8 cellular contexts compared by ENCODE assay signal in the genomic region with DNA sequence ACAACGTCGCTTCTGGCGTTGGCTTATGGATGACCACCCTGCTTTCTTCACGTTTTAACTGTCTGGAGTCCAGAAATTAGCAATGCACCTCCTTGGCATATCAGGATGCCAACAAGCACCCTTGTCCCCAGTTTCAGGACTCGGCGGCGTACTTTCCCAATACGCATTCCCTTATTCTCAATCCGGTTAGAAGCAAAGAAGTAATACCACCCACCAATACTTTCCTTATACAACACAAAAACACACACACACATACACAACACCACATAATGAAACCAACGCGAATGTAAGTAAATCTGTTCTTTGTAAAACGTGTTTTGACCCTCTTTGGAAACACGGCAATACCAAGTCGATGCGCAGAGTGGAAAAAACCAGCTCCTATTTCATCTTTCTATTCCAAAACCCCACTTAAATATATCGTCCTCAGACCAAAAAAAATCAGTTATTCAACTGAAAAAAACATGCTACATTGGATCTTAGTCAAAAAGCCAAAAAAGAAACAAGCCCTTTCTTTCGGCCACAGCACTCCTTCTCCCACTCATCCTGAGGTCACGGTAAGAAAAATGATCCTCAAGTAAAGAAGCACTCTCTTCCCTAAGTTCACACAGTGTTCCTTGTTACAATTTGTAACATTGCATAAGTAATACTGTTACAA. TPM values are rescaled to one million over a fixed set of nuclear protein-coding genes. Genes with fewer than 3 reads are reported as not detected.
DNase-seq lines count a peak whose midpoint lies in the region; ATAC-seq and TF ChIP-seq lines count a peak whose summit lies in the region.

No MANE protein-coding gene starts in this region.

- no peaks in the 10 kb centered on the region for H3K9me2 ChIP-seq in PC-9 (ENCODE audit: insufficient read depth)

- intact Hi-C loops in PC-9 (cut with micrococcal nuclease; ENCODE audit: unreplicated experiment) (loop anchor here (1.0 kb wide), 2 partner anchors 21 to 116 kb away; a partner anchor contains a TSS), gastrocnemius medialis (cut with DNase I; ENCODE audit: low total_unique reads) (loop anchor here (1.0 to 5.0 kb wide), 2 partner anchors 22 to 410 kb away; a partner anchor contains a TSS)

- TF ChIP-seq EP300 in Ishikawa (IDR thresholded peaks at IDR 0.05; ENCODE audit: borderline replicate concordance): peak; percentile 47; the same call in 1 of the 2 replicates

- H3K27me3 ChIP-seq in DND-41 (ENCODE audit: insufficient read depth, low read length, poor library complexity): no peaks in the 10 kb centered on the region
- no peaks in the 10 kb centered on the region for H3K27me3 ChIP-seq in PC-9 (ENCODE audit: insufficient read depth, low read depth)
- H3K27me3 ChIP-seq in right atrium auricular region: no peaks in the 10 kb centered on the region
- H3K27me3 ChIP-seq in gastrocnemius medialis: no peaks in the 10 kb centered on the region

- peak overlapping the region; percentile 98 for H3K9ac ChIP-seq in DND-41 (ENCODE audit: low read depth, low read length)

- H3F3A ChIP-seq in PC-9 (ENCODE audit: insufficient read depth, low read depth): peaks cover 50% of the 10 kb centered on the region

- peak; percentile 82 for DNase-seq in DND-41
- DNase-seq in PC-9: peak; percentile 46 to 97
- peak; percentile 75 for DNase-seq in amniotic stem cell (lab: John Stamatoyannopoulos, UW)
- DNase-seq in right atrium auricular region (ENCODE audit: low spot score): no peak
- DNase-seq in gastrocnemius medialis: no peak

- TSS peak; percentile 98 for BruUV-seq in PC-9 (replicated peaks; lab: Mats Ljungman, UMichigan)

- TF ChIP-seq CTCF in DND-41 (IDR thresholded peaks at IDR 0.05; ENCODE audit: borderline replicate concordance, extremely low read depth, low read length, poor library complexity, severe bottlenecking) (no peak), PC-9 (conservative IDR thresholded peaks at IDR 0.05) (no peak), right atrium auricular region (IDR thresholded peaks at IDR 0.05) (no peak), gastrocnemius medialis (IDR thresholded peaks at IDR 0.05 in 4 of 5, conservative IDR thresholded peaks at IDR 0.05 in 1 of 5) (no peak)

- H3K27ac ChIP-seq in DND-41 (ENCODE audit: low read length) (peak overlapping the region; percentile 97), PC-9 (peak overlapping the region; percentile 100), right atrium auricular region (peak overlapping the region; percentile 99 to 100), gastrocnemius medialis (peak overlapping the region; percentile 95 to 100 (median 97))

- no peak for TF ChIP-seq POLR2A in gastrocnemius medialis (IDR thresholded peaks at IDR 0.05)

- peaks cover 50% of the 10 kb centered on the region for H3K4me1 ChIP-seq in DND-41 (ENCODE audit: insufficient read depth, low read length)
- H3K4me1 ChIP-seq in PC-9 (replicated peaks; ENCODE audit: insufficient read depth): peaks cover 43% of the 10 kb centered on the region
- H3K4me1 ChIP-seq in right atrium auricular region: peaks cover 0 to 36% of the 10 kb centered on the region in 2 donors
- H3K4me1 ChIP-seq in gastrocnemius medialis: peaks cover 15 to 24% of the 10 kb centered on the region in 2 donors

- H3K36me3 ChIP-seq in DND-41 (ENCODE audit: insufficient read depth, low read length): no peaks in the 10 kb centered on the region
- no peaks in the 10 kb centered on the region for H3K36me3 ChIP-seq in PC-9 (ENCODE audit: low read depth)
- H3K36me3 ChIP-seq in right atrium auricular region: no peaks in the 10 kb centered on the region
- no peaks in the 10 kb centered on the region for H3K36me3 ChIP-seq in gastrocnemius medialis

- ATAC-seq in DND-41 (ENCODE audit: insufficient read depth, low read depth) (peak; percentile 68), GM21526 (IDR thresholded peaks at IDR 0.05; ENCODE audit: low FRiP score, unreplicated experiment) (peak; percentile 29), gastrocnemius medialis (peak; percentile 18 to 25), HG03571 (IDR thresholded peaks at IDR 0.05; ENCODE audit: unreplicated experiment) (no peak)

- in situ Hi-C loops in gastrocnemius medialis (cut with MboI; ENCODE audit: low sequenced_read_pairs in 4 of 4): no loop called here

- H4K20me1 ChIP-seq in DND-41 (ENCODE audit: insufficient read depth, low read length): no peaks in the 10 kb centered on the region
- H4K20me1 ChIP-seq in PC-9 (ENCODE audit: insufficient read depth): no peaks in the 10 kb centered on the region

- POLR2A ChIA-PET in PC-9 (lab: Charles Lee; ENCODE audit: unreplicated experiment): interaction anchor here (0.5 to 2.4 kb wide), 32 partner anchors 9 to 1273 kb away, joined by 3 to 71 read pairs (median 6); a partner anchor contains a TSS

- TF ChIP-seq RAD21 in Ishikawa (IDR thresholded peaks at IDR 0.05; ENCODE audit: low read depth): no peak

- H3K79me2 ChIP-seq in DND-41 (ENCODE audit: insufficient read depth, low read length): 0 out of 2 replicates have a peak, but pooled peaks cover 5% of the 10 kb centered on the region
- H3K79me2 ChIP-seq in PC-9 (ENCODE audit: low read depth): peaks cover 27% of the 10 kb centered on the region

- no peaks in the 10 kb centered on the region for H3K9me3 ChIP-seq in DND-41 (ENCODE audit: insufficient read depth, low read length, severe bottlenecking)
- no peaks in the 10 kb centered on the region for H3K9me3 ChIP-seq in PC-9 (ENCODE audit: insufficient read depth, low read depth)
- no peaks in the 10 kb centered on the region for H3K9me3 ChIP-seq in right atrium auricular region
- no peaks in the 10 kb centered on the region for H3K9me3 ChIP-seq in gastrocnemius medialis

- peak overlapping the region; percentile 82 for H3K4me2 ChIP-seq in DND-41 (ENCODE audit: insufficient read depth, low read length)
- peak overlapping the region; percentile 93 for H3K4me2 ChIP-seq in PC-9

- H3K4me3 ChIP-seq in DND-41 (ENCODE audit: low read depth in 1 of 2, low read length in 2 of 2): peak overlapping the region; percentile 35 to 80; a peak in 3 of 4 replicates
- peak overlapping the region; percentile 61; the same call in 1 of the 2 replicates for H3K4me3 ChIP-seq in PC-9
- peak overlapping the region; percentile 45 to 62 for H3K4me3 ChIP-seq in right atrium auricular region
- H3K4me3 ChIP-seq in gastrocnemius medialis: peak overlapping the region; percentile 59 to 78 (median 66)

- CTCF ChIA-PET in PC-9 (lab: Charles Lee): interaction anchor here (1.4 to 2.0 kb wide), 2 partner anchors 21 to 116 kb away, joined by 8 to 11 read pairs; a partner anchor contains a TSS

- H2AFZ ChIP-seq in DND-41 (ENCODE audit: low read depth, low read length): peak overlapping the region; percentile 97
- H2AFZ ChIP-seq in PC-9: peak overlapping the region; percentile 78; the same call in 1 of the 2 replicates

TF ChIP-seq in Ishikawa, 13 proteins besides CTCF, POLR2A, EP300 and RAD21:
- no peak for TF ChIP-seq EGR1 (IDR thresholded peaks at IDR 0.05)
- TF ChIP-seq CREB1 (IDR thresholded peaks at IDR 0.05; ENCODE audit: low read depth): no peak
- peak; percentile 11; the same call in 1 of the 2 replicates for TF ChIP-seq YY1 (IDR thresholded peaks at IDR 0.05; ENCODE audit: low read depth)
- TF ChIP-seq TEAD4 (IDR thresholded peaks at IDR 0.05): peak; percentile 74
- peak; percentile 82 for TF ChIP-seq TCF12 (IDR thresholded peaks at IDR 0.05; ENCODE audit: low read depth)
- TF ChIP-seq ZBTB7A (IDR thresholded peaks at IDR 0.05; ENCODE audit: low read depth): no peak
- no peak for TF ChIP-seq FOXM1 (IDR thresholded peaks at IDR 0.05; ENCODE audit: borderline replicate concordance, low read depth)
- peak; percentile 5; the same call in 1 of the 2 replicates for TF ChIP-seq CEBPB (IDR thresholded peaks at IDR 0.05)
- TF ChIP-seq NFIC (IDR thresholded peaks at IDR 0.05): peak; percentile 51; the same call in 1 of the 2 replicates
- TF ChIP-seq, protein P1, sequence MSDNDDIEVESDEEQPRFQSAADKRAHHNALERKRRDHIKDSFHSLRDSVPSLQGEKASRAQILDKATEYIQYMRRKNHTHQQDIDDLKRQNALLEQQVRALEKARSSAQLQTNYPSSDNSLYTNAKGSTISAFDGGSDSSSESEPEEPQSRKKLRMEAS (IDR thresholded peaks at IDR 0.05): peak; percentile 61; the same call in 1 of the 2 replicates
TF ChIP-seq in Ishikawa: peak in this region for 6.

RNA-seq across cellular contexts. Expression of a gene that starts 31.1 kb away (rescaled TPM):
- total RNA-seq in PC-9 (2021) (8.8 and 11.6 TPM in 2 replicates), right atrium auricular region (10 to 100 TPM in 1 of 2 donors, 1 to 10 TPM in 1; 5.5 to 24.1 TPM), gastrocnemius medialis (1 to 10 TPM in 3 of 4 donors, under 1 TPM in 1; 0.17 to 2.0 (median 1.3) TPM)

Comparison
In these comparisons a context has a peak if more than half of its experiments do, and no peak if none do; other contexts are left out.
1. DNase-seq: peak in DND-41 (single experiment), PC-9 (2 of 2) and amniotic stem cell (single experiment); none in right atrium auricular region (single experiment) and gastrocnemius medialis (0 of 2).
2. Peak in every context shown above with its lines, with median percentiles within 50 percentile points of each other: H3K27ac ChIP-seq and H3K4me3 ChIP-seq.